ENCODE assay signal across 24 cellular contexts in the genomic region with DNA sequence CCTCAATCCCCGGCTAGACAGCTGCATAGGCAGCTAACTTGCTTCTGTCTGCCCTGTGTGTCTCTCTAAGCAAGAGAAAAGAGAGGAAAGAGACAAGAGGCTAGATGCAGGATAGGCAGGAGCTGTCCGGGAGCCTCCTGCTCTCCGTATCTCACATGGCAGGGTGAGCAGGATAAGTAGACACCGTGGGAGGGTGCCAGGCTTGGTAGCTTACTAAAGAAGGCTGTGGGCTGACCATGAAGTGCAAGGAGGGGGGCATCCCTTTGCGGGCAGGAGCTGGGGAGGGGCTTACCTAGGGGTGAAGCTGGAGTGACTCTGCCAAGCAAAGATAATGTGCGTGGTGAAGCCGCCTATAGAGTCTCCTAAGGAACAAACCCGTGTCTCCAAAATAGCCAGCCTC. TPM values are rescaled to one million over a fixed set of nuclear protein-coding genes. Genes with fewer than 3 reads are reported as not detected.
A peak's percentile ranks its signal among the peaks of the same experiment; 100 is the strongest.
DNase-seq lines count a peak whose midpoint lies in the region; ATAC-seq, FAIRE-seq and TF ChIP-seq lines count a peak whose summit lies in the region.
"Had no signal": no experiment of that assay in that cellular context is flagged by ENCODE, and none has a peak within 500 bp of the region (broad histone marks: within the 10 kb centered on the region; RNA-seq: fewer than 3 reads in every experiment).

No MANE protein-coding gene starts in this region.

- WGBS in A549 (ENCODE audit: missing lambda C conversion rate): 19% methylated on average over 8 of the region's 8 CpGs
- WGBS in heart left ventricle, 4 donors: 31 to 55% (median 46%) methylated on average over 8 of the region's 8 CpGs
- WGBS in trophoblast cell (ENCODE audit: extremely low coverage, insufficient coverage, insufficient read length): no CpG with 5 or more reads among the region's 8 CpGs

- H3K14ac ChIP-seq in trophoblast cell (ENCODE audit: low read length): no peak overlapping the region

- no peak overlapping the region for H2AFZ ChIP-seq in trophoblast cell (ENCODE audit: insufficient read depth, low read length, poor library complexity)

- no peak overlapping the region for H2BK12ac ChIP-seq in trophoblast cell (ENCODE audit: low read length)

- no peaks in the 10 kb centered on the region for H3K27me3 ChIP-seq in heart left ventricle
- H3K27me3 ChIP-seq in trophoblast cell (ENCODE audit: insufficient read depth, low read length): no peaks in the 10 kb centered on the region
- H3K27me3 ChIP-seq: BLaER1 had no signal

- TF ChIP-seq CTCF in A549 (IDR thresholded peaks at IDR 0.05) (no peak), heart left ventricle (IDR thresholded peaks at IDR 0.05) (no peak)

- H3K36me3 ChIP-seq in heart left ventricle (no peaks in the 10 kb centered on the region), trophoblast cell (ENCODE audit: control insufficient read depth in 1 of 2, insufficient read depth in 2 of 2, low read length in 2 of 2) (no peaks in the 10 kb centered on the region)
- H3K36me3 ChIP-seq: BLaER1 had no signal

- POLR2A ChIA-PET in A549 (lab: Yijun Ruan, JAX): no interaction called here

- no peak overlapping the region for H4K91ac ChIP-seq in trophoblast cell (ENCODE audit: low read depth, low read length)

- no peak overlapping the region for H3K23ac ChIP-seq in trophoblast cell (ENCODE audit: low read length)

- H2AK5ac ChIP-seq in trophoblast cell (ENCODE audit: low read length): no peak overlapping the region

- no peaks in the 10 kb centered on the region for H3K9me3 Mint-ChIP-seq in activated T-helper 2 cell treated with anti-CD3 and anti-CD28 coated beads, Interferon-gamma antibody, Interleukin-2, Interleukin-4, amounts not matched to agents 10 μg/mL and 5 μg/mL and 100 μg/mL, durations not matched to agents 14 hours and 24 hours and 36 hours
- H3K9me3 Mint-ChIP-seq: H9 had no signal

- no peak for DNase-seq in A549 (ENCODE audit: low read depth in 1 of 2, low spot score in 1 of 2)
- peak; percentile 16 for DNase-seq in OCI-M1 (lab: John Stamatoyannopoulos, UW)
- peak in 2 of 5 donors; percentile 13 to 46 for DNase-seq in heart left ventricle
- DNase-seq in trophoblast cell: no peak
- DNase-seq in H4 (ENCODE audit: low spot score): no peak
- DNase-seq in NCI-H128 (lab: John Stamatoyannopoulos, UW; ENCODE audit: unreplicated experiment): no peak
- DNase-seq in activated T-helper 2 cell treated with anti-CD3 and anti-CD28 coated beads, Interferon-gamma antibody, Interleukin-2, Interleukin-4, amounts not matched to agents 10 μg/mL and 5 μg/mL and 100 μg/mL, durations not matched to agents 14 hours and 24 hours and 36 hours (ENCODE audit: low spot score): no peak
- DNase-seq: CD4-positive, alpha-beta memory T cell; DMS153; GDM1; H9; NCI-H1417; NCI-H2029; NCI-H2171; NCI-H446 treated with DMSO at 0.1 percent for 48 hours; NCI-H69; NK-92 treated with Interleukin-12 subunit alpha and Interleukin-12 subunit beta, amount 100 ng/mL, for 24 hours; SIG-M5 had no signal

- H3K4me2 ChIP-seq in A549 (no peak overlapping the region), trophoblast cell (ENCODE audit: low read length) (no peak overlapping the region)
- H3K4me2 ChIP-seq: BLaER1 had no signal

- no peak overlapping the region for H4K8ac ChIP-seq in trophoblast cell (ENCODE audit: low read depth, low read length)

- peak overlapping the region; percentile 26 for H3K9ac ChIP-seq in trophoblast cell (ENCODE audit: low read length)
- H3K9ac ChIP-seq: BLaER1 had no signal

- TF ChIP-seq EP300 in A549 (IDR thresholded peaks at IDR 0.05): no peak

- TF ChIP-seq POLR2A in A549 (IDR thresholded peaks at IDR 0.05; ENCODE audit: low read length) (no peak), heart left ventricle (IDR thresholded peaks at IDR 0.05) (no peak)

- no peaks in the 10 kb centered on the region for H3K4me1 ChIP-seq in A549
- H3K4me1 ChIP-seq in heart left ventricle: peaks cover 0 to 10% (median 2%) of the 10 kb centered on the region in 12 donors
- no peaks in the 10 kb centered on the region for H3K4me1 ChIP-seq in trophoblast cell (ENCODE audit: control insufficient read depth in 1 of 2, insufficient read depth in 2 of 2, low read length in 2 of 2)
- H3K4me1 ChIP-seq: BLaER1 had no signal

- intact Hi-C loops in heart left ventricle (cut with DNase I): loop anchor here in 2 of 10 donors (5.0 to 10.0 kb wide), 3 partner anchors 637 to 790 kb away; partner anchors contain the start of gene MEX3B (in 1 of the 2)
- intact Hi-C loops in activated T-helper 2 cell treated with anti-CD3 and anti-CD28 coated beads, Interferon-gamma antibody, Interleukin-2, Interleukin-4, amounts not matched to agents 10 μg/mL and 5 μg/mL and 100 μg/mL, durations not matched to agents 14 hours and 24 hours and 36 hours (cut with micrococcal nuclease): no loop called here

- no peaks in the 10 kb centered on the region for H3K79me2 ChIP-seq in trophoblast cell (ENCODE audit: control insufficient read depth, insufficient read depth, low read length, poor library complexity)

- no peak overlapping the region for H3K27ac ChIP-seq in A549
- no peak overlapping the region for H3K27ac ChIP-seq in heart left ventricle
- H3K27ac ChIP-seq in trophoblast cell (ENCODE audit: low read depth, low read length): no peak overlapping the region
- H3K27ac ChIP-seq: BLaER1 had no signal

- H3K4me3 ChIP-seq in A549: no peak overlapping the region
- no peak overlapping the region for H3K4me3 ChIP-seq in heart left ventricle
- no peak overlapping the region for H3K4me3 ChIP-seq in trophoblast cell (ENCODE audit: low read depth, low read length)
- H3K4me3 ChIP-seq: BLaER1 had no signal

- no peaks in the 10 kb centered on the region for H3K79me1 ChIP-seq in trophoblast cell (ENCODE audit: low read length)

- peaks cover 28% of the 10 kb centered on the region for H3K27me3 Mint-ChIP-seq in activated T-helper 2 cell treated with anti-CD3 and anti-CD28 coated beads, Interferon-gamma antibody, Interleukin-2, Interleukin-4, amounts not matched to agents 10 μg/mL and 5 μg/mL and 100 μg/mL, durations not matched to agents 14 hours and 24 hours and 36 hours (ENCODE audit: low read depth)

- no peak overlapping the region for H3K18ac ChIP-seq in trophoblast cell (ENCODE audit: low read length)

- no peak for FAIRE-seq in A549 (lab: Jason Lieb, UNC)

- no peak for TF ChIP-seq RAD21 in A549 (conservative IDR thresholded peaks at IDR 0.05 in 1 of 2, IDR thresholded peaks at IDR 0.05 in 1 of 2)

- ATAC-seq in A549: peak; percentile 35 to 43; a peak in 3 of 6 replicates
- ATAC-seq in heart left ventricle: peak in 3 of 4 donors; percentile 57 to 70 (median 65)
- no peak for ATAC-seq in HG03045 (IDR thresholded peaks at IDR 0.05; ENCODE audit: unreplicated experiment)
- ATAC-seq: SK-N-SH treated with all-trans-retinoic acid at 6 μM for 48 hours had no signal

- peaks cover 7% of the 10 kb centered on the region; the same call in 1 of the 3 replicates for H3K9me3 ChIP-seq in A549
- H3K9me3 ChIP-seq in heart left ventricle: no peaks in the 10 kb centered on the region
- H3K9me3 ChIP-seq in trophoblast cell (ENCODE audit: insufficient read depth, low read depth, low read length): no peaks in the 10 kb centered on the region
- H3K9me3 ChIP-seq: BLaER1 had no signal

- no peak overlapping the region for H4K12ac ChIP-seq in trophoblast cell (ENCODE audit: low read depth, low read length)

- no peaks in the 10 kb centered on the region for H3K36me3 Mint-ChIP-seq in activated T-helper 2 cell treated with anti-CD3 and anti-CD28 coated beads, Interferon-gamma antibody, Interleukin-2, Interleukin-4, amounts not matched to agents 10 μg/mL and 5 μg/mL and 100 μg/mL, durations not matched to agents 14 hours and 24 hours and 36 hours (ENCODE audit: low read depth)
- H3K36me3 Mint-ChIP-seq: CD4-positive, alpha-beta memory T cell had no signal

- H3K27ac Mint-ChIP-seq in activated T-helper 2 cell treated with anti-CD3 and anti-CD28 coated beads, Interferon-gamma antibody, Interleukin-2, Interleukin-4, amounts not matched to agents 10 μg/mL and 5 μg/mL and 100 μg/mL, durations not matched to agents 14 hours and 24 hours and 36 hours: no peak overlapping the region
- H3K27ac Mint-ChIP-seq: CD4-positive, alpha-beta memory T cell; H9 had no signal

- no peak overlapping the region for H3K4me3 Mint-ChIP-seq in activated T-helper 2 cell treated with anti-CD3 and anti-CD28 coated beads, Interferon-gamma antibody, Interleukin-2, Interleukin-4, amounts not matched to agents 10 μg/mL and 5 μg/mL and 100 μg/mL, durations not matched to agents 14 hours and 24 hours and 36 hours (ENCODE audit: low read depth)
- H3K4me3 Mint-ChIP-seq: CD4-positive, alpha-beta memory T cell; H9 had no signal

- no peak overlapping the region for H2BK5ac ChIP-seq in trophoblast cell (ENCODE audit: low read depth, low read length, poor library complexity)

- H3K4ac ChIP-seq in trophoblast cell (ENCODE audit: low read depth, low read length): no peak overlapping the region

- peaks cover 4% of the 10 kb centered on the region for H3K4me1 Mint-ChIP-seq in activated T-helper 2 cell treated with anti-CD3 and anti-CD28 coated beads, Interferon-gamma antibody, Interleukin-2, Interleukin-4, amounts not matched to agents 10 μg/mL and 5 μg/mL and 100 μg/mL, durations not matched to agents 14 hours and 24 hours and 36 hours (ENCODE audit: low read depth)

- CTCF ChIA-PET in A549 (lab: Yijun Ruan, JAX): interaction anchor here (1.3 to 6.1 kb wide), 5 partner anchors 7 to 1123 kb away, joined by 4 to 76 read pairs (median 44); no protein-coding TSS in a partner anchor

- H2BK120ac ChIP-seq in trophoblast cell (ENCODE audit: insufficient read depth, low read length, poor library complexity): no peak overlapping the region

TF ChIP-seq in A549, 52 proteins besides CTCF, POLR2A, EP300 and RAD21 (continues in another document):
- TF ChIP-seq ZC3H11A (IDR thresholded peaks at IDR 0.05) (no peak), NR3C1 (IDR thresholded peaks at IDR 0.05) (no peak), SMC3 (IDR thresholded peaks at IDR 0.05) (no peak), MYC (IDR thresholded peaks at IDR 0.05; ENCODE audit: borderline replicate concordance, low read length) (no peak)

RNA-seq across cellular contexts. Expression of gene TMC3, which starts 33.7 kb away (rescaled TPM):
- polyA plus RNA-seq in A549 (2011; rRNA removed) (not detected in 2 replicates), A549 (2017; fragmentation: RNase III; extraction: RNeasy Plus Mini Kit Qiagen cat#74134 plus additional on column Dnase treatment) (not detected in 3 replicates), heart left ventricle (not detected)
- polyA plus RNA-seq in A549 (2012; cell fraction: cytosol; rRNA removed): not detected in 2 replicates
- polyA plus RNA-seq in A549 (2012; cell fraction: nucleus; rRNA removed): not detected in 2 replicates
- 0.04 TPM in 1 of 2 replicates, not detected in the other for polyA minus RNA-seq in A549 (2011; rRNA and poly(A)+ RNA removed)
- total RNA-seq in heart left ventricle: under 1 TPM in 1 of 9 donors, not detected in 8; 0.19 TPM
- polyA plus RNA-seq in trophoblast cell (2013): 0.01 TPM in 1 of 2 replicates, not detected in the other
- not detected in 2 replicates for total RNA-seq in H4 (2014; rRNA removed; shearing (Covaris generic))
- total RNA-seq in activated T-helper 2 cell treated with anti-CD3 and anti-CD28 coated beads, Interferon-gamma antibody, Interleukin-2, Interleukin-4, amounts not matched to agents 10 μg/mL and 5 μg/mL and 100 μg/mL, durations not matched to agents 14 hours and 24 hours and 36 hours: not detected in 2 replicates
- total RNA-seq: A673; CD4-positive, alpha-beta memory T cell; Daoy; H9; LHCN-M2 had no signal
